Comparison of ENCODE assay signal across 17 cellular contexts in the genomic region with DNA sequence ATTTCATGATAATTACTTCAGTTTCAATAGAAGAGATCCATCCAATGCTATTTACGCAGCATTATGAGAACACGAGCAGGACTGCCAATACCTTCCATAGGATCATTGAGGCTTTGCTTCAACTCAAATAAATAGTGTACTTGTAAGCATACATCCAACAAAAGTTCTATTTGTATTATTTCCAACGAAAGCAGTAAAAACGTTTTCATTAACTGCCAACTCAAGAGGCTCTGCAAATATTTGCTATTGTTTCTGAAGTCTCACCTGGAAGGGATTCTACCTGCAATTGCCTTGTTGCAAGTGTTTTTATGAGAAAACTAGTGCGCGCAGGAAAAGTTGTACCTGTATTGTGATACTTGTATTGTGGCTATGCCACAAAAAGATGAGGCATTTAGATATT. TPM values are rescaled to one million over a fixed set of nuclear protein-coding genes. Genes with fewer than 3 reads are reported as not detected.
DNase-seq lines count a peak whose midpoint lies in the region; ATAC-seq and TF ChIP-seq lines count a peak whose summit lies in the region.
"Had no signal": no experiment of that assay in that cellular context is flagged by ENCODE, and none has a peak within 500 bp of the region (broad histone marks: within the 10 kb centered on the region; RNA-seq: fewer than 3 reads in every experiment).

No MANE protein-coding gene starts in this region.

- peaks cover 3% of the 10 kb centered on the region for H3K9me3 Mint-ChIP-seq in glutamatergic neuron (ENCODE audit: unreplicated experiment)

- peaks cover 7% of the 10 kb centered on the region for H3K36me3 Mint-ChIP-seq in glutamatergic neuron (ENCODE audit: unreplicated experiment)
- H3K36me3 Mint-ChIP-seq: stimulated activated memory B cell treated with anti-CD40 and anti-IgM and Interleukin-4, amounts not matched to agents 10 μg/mL and 1 μg/mL and 100 μg/mL, for 72 hours had no signal

- DNase-seq in NCI-H1105 treated with DMSO at 0.1 percent for 48 hours (lab: John Stamatoyannopoulos, UW) (peak; percentile 59), NCI-H1105 (lab: John Stamatoyannopoulos, UW) (no peak), DMS53 (lab: John Stamatoyannopoulos, UW) (peak; percentile 86), NCI-H69 (lab: John Stamatoyannopoulos, UW) (peak; percentile 54), glutamatergic neuron (no peak), NCI-H2171 (lab: John Stamatoyannopoulos, UW) (no peak), G401 (ENCODE audit: low spot score) (no peak)
- DNase-seq: 8988T; activated CD4-positive, alpha-beta memory T cell treated with anti-CD3 and anti-CD28 coated beads, Interleukin-2, amount 10 ng/mL, durations not matched to agents 7 days and 5 days; dorsolateral prefrontal cortex; IMR-90; midbrain; stimulated activated CD4-positive, alpha-beta T cell treated with anti-CD3 and anti-CD28 coated beads, Interleukin-15, amount 100 ng/mL, for 24 hours; thyroid gland; WERI-Rb-1 had no signal

- H3K4me1 Mint-ChIP-seq in glutamatergic neuron (ENCODE audit: low read depth, unreplicated experiment): no peaks in the 10 kb centered on the region

- ATAC-seq in GM19023 (IDR thresholded peaks at IDR 0.05; ENCODE audit: unreplicated experiment): no peak
- ATAC-seq: stimulated activated memory B cell treated with anti-CD40 and anti-IgM and Interleukin-4, amounts not matched to agents 10 μg/mL and 1 μg/mL and 100 μg/mL, for 72 hours had no signal

- H3K4me3 Mint-ChIP-seq in glutamatergic neuron (ENCODE audit: unreplicated experiment): peak overlapping the region; percentile 38

- H3K27me3 Mint-ChIP-seq in glutamatergic neuron (ENCODE audit: unreplicated experiment): peaks cover 2% of the 10 kb centered on the region

- no peak for TF ChIP-seq CTCF in glutamatergic neuron (IDR thresholded peaks at IDR 0.05; ENCODE audit: partially characterized antibody, unreplicated experiment)

- no peak overlapping the region for H3K27ac Mint-ChIP-seq in glutamatergic neuron (ENCODE audit: unreplicated experiment)

- in situ Hi-C loops in G401 (cut with HindIII; ENCODE audit: low sequenced_read_pairs): no loop called here

RNA-seq across cellular contexts. Expression of gene GNPDA1, which starts 11.0 kb away (rescaled TPM):
- 20.2 TPM for total RNA-seq in glutamatergic neuron (ENCODE audit: unreplicated experiment)
- total RNA-seq in G401 (2014; rRNA removed; shearing (Covaris generic)): 196 and 216 TPM in 2 replicates

RNA-seq across cellular contexts. Expression of gene RNF14, which starts 54.9 kb away (rescaled TPM):
- 60.8 TPM for total RNA-seq in glutamatergic neuron (ENCODE audit: unreplicated experiment)
- total RNA-seq in G401 (2014; rRNA removed; shearing (Covaris generic)): 61.5 and 65.6 TPM in 2 replicates

Comparison
In these comparisons a context has a peak if more than half of its experiments do, and no peak if none do; other contexts are left out.
1. DNase-seq: peak in NCI-H1105 treated with DMSO at 0.1 percent for 48 hours (single experiment), DMS53 (single experiment) and NCI-H69 (single experiment); none in NCI-H1105 (single experiment), glutamatergic neuron (single experiment), NCI-H2171 (single experiment) and G401 (single experiment).